In the genomic region with DNA sequence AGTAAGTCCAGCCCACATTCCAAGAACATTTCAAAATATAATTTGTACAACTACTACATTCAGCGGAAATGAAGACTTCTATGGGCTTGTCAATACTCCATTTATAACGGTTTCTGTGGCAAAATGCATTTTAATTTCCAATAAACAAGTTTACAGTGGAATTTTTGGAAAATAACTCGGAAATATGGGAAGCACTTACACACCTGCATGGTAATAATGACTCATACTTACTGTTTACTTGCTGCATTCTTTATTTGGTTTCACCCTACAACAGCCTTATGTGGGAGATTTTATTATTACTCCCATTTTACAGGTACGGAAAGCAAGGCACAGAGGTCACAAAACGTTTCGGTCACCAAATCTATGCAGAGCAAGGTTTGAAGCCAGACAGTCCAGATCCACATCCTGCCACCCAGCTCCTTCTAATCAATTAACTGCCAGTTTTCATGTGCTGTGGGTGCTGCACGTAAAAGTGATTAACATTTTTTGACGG, we compare ENCODE assay signal across 11 cellular contexts.
"Had no signal": no experiment of that assay in that cellular context is flagged by ENCODE, and none has a peak within 500 bp of the region (broad histone marks: within the 10 kb centered on the region; RNA-seq: fewer than 3 reads in every experiment).

No MANE protein-coding gene starts in this region.

- DNase-seq: adrenal gland; central memory CD4-positive, alpha-beta T cell; colonic mucosa; nucleus accumbens; stimulated activated CD4-positive, alpha-beta T cell treated with anti-CD3 and anti-CD28 coated beads, Interleukin-15, amount 100 ng/mL, for 24 hours; stimulated activated CD4-positive, alpha-beta T cell treated with anti-CD3 and anti-CD28 coated beads, Interleukin-4, amount 100 ng/mL, for 24 hours; stimulated activated naive CD4-positive, alpha-beta T cell; SW 1271; trophoblast cell had no signal

- H3K27ac ChIP-seq: adrenal gland, colonic mucosa, skin epidermis, suprapubic skin had no signal

- H3K36me3 ChIP-seq: adrenal gland, colonic mucosa had no signal

- H3K4me3 ChIP-seq: adrenal gland, colonic mucosa, skin epidermis, suprapubic skin had no signal

- H3K9me3 ChIP-seq: adrenal gland, colonic mucosa, suprapubic skin had no signal

- H3K4me1 ChIP-seq: adrenal gland, colonic mucosa had no signal

- H3K27me3 ChIP-seq: adrenal gland, colonic mucosa, suprapubic skin had no signal
